Comparison of ENCODE assay signal across 8 cellular contexts in genomic region chr6:36615018-36615761, GRCh38. TPM values are rescaled to one million over a fixed set of nuclear protein-coding genes. Genes with fewer than 3 reads are reported as not detected.
DNase-seq lines count a peak whose midpoint lies in the region; ATAC-seq, FAIRE-seq and TF ChIP-seq lines count a peak whose summit lies in the region.

No MANE protein-coding gene starts in this region.

- no peak overlapping the region for H3K4me3 ChIP-seq in DOHH2 (ENCODE audit: low read length)
- H3K4me3 ChIP-seq in kidney (ENCODE audit: low read length in 2 of 2), result no peak overlapping the region

- no peak for FAIRE-seq in kidney (lab: Jason Lieb, UNC)

- H3K79me2 ChIP-seq in DOHH2 (ENCODE audit: control insufficient read depth, low read length), result no peaks in the 10 kb centered on the region

- TF ChIP-seq CTCF in DOHH2 (IDR thresholded peaks at IDR 0.05; ENCODE audit: low read depth, low read length, poor library complexity, severe bottlenecking) (peak; percentile 77), MCF 10A (IDR thresholded peaks at IDR 0.05; ENCODE audit: unreplicated experiment) (peak; percentile 74), kidney (IDR thresholded peaks at IDR 0.05; ENCODE audit: borderline replicate concordance, extremely low read depth, insufficient read depth) (peak; percentile 79)

- H3K36me3 ChIP-seq in DOHH2 (ENCODE audit: control insufficient read depth, low read length), result peaks cover 28% of the 10 kb centered on the region
- peaks cover 0 to 5% of the 10 kb centered on the region in 2 donors for H3K36me3 ChIP-seq in kidney (ENCODE audit: control insufficient read depth in 1 of 2, insufficient read depth in 2 of 2, low read length in 2 of 2)

- H3F3A ChIP-seq in DOHH2 (ENCODE audit: control insufficient read depth, insufficient read depth), result peaks cover 36% of the 10 kb centered on the region

- DNase-seq in KG1 (lab: John Stamatoyannopoulos, UW) (peak; percentile 35), T-cell (peak in 26 of 34 experiments; percentile 6 to 56 (median 27)), MCF 10A (ENCODE audit: unreplicated experiment) (peak; percentile 80), kidney (no peak)
- DNase-seq in stimulated activated CD4-positive, alpha-beta T cell treated with anti-CD3 and anti-CD28 coated beads, Interleukin-4, amount 100 ng/mL, for 24 hours, result peak; percentile 52

- no peak overlapping the region for H3K4me2 ChIP-seq in DOHH2 (ENCODE audit: low read length)

- POLR2A ChIA-PET in T-cell (lab: Charles Lee) (interaction anchor here (0.6 to 1.0 kb wide), 7 partner anchors 8 to 651 kb away, joined by 3 to 14 read pairs (median 4); no protein-coding TSS in a partner anchor), MCF 10A (lab: Yijun Ruan, JAX) (interaction anchor here (0.6 to 6.9 kb wide), 17 partner anchors 10 to 261 kb away, joined by 3 to 99 read pairs (median 5); partner anchors contain the start of gene CDKN1A)

- peak overlapping the region; percentile 43 to 75 for H3K27ac Mint-ChIP-seq in T-cell
- H3K27ac Mint-ChIP-seq in MCF 10A (ENCODE audit: low read depth, unreplicated experiment), result no peak overlapping the region

- H3K9ac ChIP-seq in kidney (ENCODE audit: low read length in 2 of 2), result no peak overlapping the region

- no peak overlapping the region for H3K27ac ChIP-seq in DOHH2 (ENCODE audit: low read depth, low read length)
- H3K27ac ChIP-seq in kidney (ENCODE audit: low read depth in 2 of 2, low read length in 2 of 2), result no peak overlapping the region

- intact Hi-C loops in MCF 10A (cut with micrococcal nuclease) (loop anchor here (1.0 to 2.0 kb wide), 2 partner anchors 109 to 192 kb away; no protein-coding TSS in a partner anchor), kidney (cut with DNase I) (loop anchor here (10.0 kb wide), 1 partner anchor 140 kb away; no protein-coding TSS in a partner anchor)

- no peaks in the 10 kb centered on the region for H3K27me3 ChIP-seq in DOHH2 (ENCODE audit: control insufficient read depth, low read length)

- no peaks in the 10 kb centered on the region for H4K20me1 ChIP-seq in DOHH2 (ENCODE audit: control insufficient read depth, insufficient read depth, low read depth, low read length)

- ATAC-seq in T-cell (replicated peaks in 1 of 4) (peak in 3 of 4 experiments; percentile 41 to 60 (median 49)), HG02981 (IDR thresholded peaks at IDR 0.05; ENCODE audit: unreplicated experiment) (no peak), GM21528 (IDR thresholded peaks at IDR 0.05; ENCODE audit: low FRiP score, unreplicated experiment) (no peak)

- H3K4me1 ChIP-seq in DOHH2 (ENCODE audit: control insufficient read depth, low read length) (peaks cover 8% of the 10 kb centered on the region), kidney (ENCODE audit: control insufficient read depth in 1 of 2, insufficient read depth in 1 of 2, low read depth in 1 of 2, low read length in 2 of 2) (no peaks in the 10 kb centered on the region)

- H3K9me2 ChIP-seq in DOHH2 (replicated peaks; ENCODE audit: control insufficient read depth, low read length), result no peaks in the 10 kb centered on the region

- H3K4me3 Mint-ChIP-seq in T-cell, result no peak overlapping the region
- H3K4me3 Mint-ChIP-seq in MCF 10A (ENCODE audit: unreplicated experiment), result no peak overlapping the region

- no TSS peak for BruUV-seq in MCF 10A (replicated peaks; lab: Mats Ljungman, UMichigan)

- H3K9me3 Mint-ChIP-seq in T-cell (no peaks in the 10 kb centered on the region), MCF 10A (ENCODE audit: unreplicated experiment) (no peaks in the 10 kb centered on the region)

- H3K9me3 ChIP-seq in DOHH2 (ENCODE audit: control insufficient read depth, insufficient read depth, low read length), result no peaks in the 10 kb centered on the region
- H3K9me3 ChIP-seq in kidney (ENCODE audit: control insufficient read depth in 1 of 2, low read length in 2 of 2), result no peaks in the 10 kb centered on the region

- CTCF ChIA-PET in T-cell (lab: Charles Lee), result interaction anchor here (0.5 to 2.7 kb wide), 40 partner anchors 9 to 1110 kb away, joined by 3 to 20 read pairs (median 4); partner anchors contain the start of gene CDKN1A (in 1 of the 2)
- CTCF ChIA-PET in MCF 10A (lab: Yijun Ruan, JAX), result interaction anchor here (0.6 to 4.8 kb wide), 32 partner anchors 8 to 826 kb away, joined by 3 to 37 read pairs (median 4); no protein-coding TSS in a partner anchor

- H3K36me3 Mint-ChIP-seq in T-cell (peaks cover 25% of the 10 kb centered on the region), MCF 10A (ENCODE audit: insufficient read depth, unreplicated experiment) (peaks cover 40% of the 10 kb centered on the region)

- no peaks in the 10 kb centered on the region for H3K27me3 Mint-ChIP-seq in T-cell
- H3K27me3 Mint-ChIP-seq in MCF 10A (ENCODE audit: insufficient read depth, unreplicated experiment), result no peaks in the 10 kb centered on the region

- H3K4me1 Mint-ChIP-seq in T-cell, result peaks cover 13 to 20% (median 17%) of the 10 kb centered on the region in 3 donors
- peaks cover 15% of the 10 kb centered on the region for H3K4me1 Mint-ChIP-seq in MCF 10A (ENCODE audit: insufficient read depth, unreplicated experiment)

RNA-seq across cellular contexts. Expression of gene SRSF3, which starts 21.0 kb away (rescaled TPM):
- total RNA-seq in T-cell, result 100 to 1,000 TPM; 322 to 546 (median 332) TPM
- total RNA-seq in MCF 10A (2022), result 364 and 479 TPM in 2 replicates
- total RNA-seq in kidney, result 257 TPM
- 222 TPM for polyA plus RNA-seq in kidney (ENCODE audit: insufficient read depth, low read depth, low replicate concordance)

Comparison
In these comparisons a context has a peak if more than half of its experiments do, and no peak if none do; other contexts are left out.
1. ATAC-seq: peak in T-cell (3 of 4); none in HG02981 (single experiment) and GM21528 (single experiment).
2. Peak in every context shown above with its lines, with median percentiles within 50 percentile points of each other: CTCF ChIP-seq.